In genomic region chr9:33172256-33172678, GRCh38 we compare ENCODE assay signal across 1 cellular context.
TF ChIP-seq lines count a peak whose summit lies in the region.

No MANE protein-coding gene starts in this region.

TF ChIP-seq in HCT116, 20 proteins besides CTCF, POLR2A, EP300 and RAD21 (continued from another document):
- TF ChIP-seq, protein P1, sequence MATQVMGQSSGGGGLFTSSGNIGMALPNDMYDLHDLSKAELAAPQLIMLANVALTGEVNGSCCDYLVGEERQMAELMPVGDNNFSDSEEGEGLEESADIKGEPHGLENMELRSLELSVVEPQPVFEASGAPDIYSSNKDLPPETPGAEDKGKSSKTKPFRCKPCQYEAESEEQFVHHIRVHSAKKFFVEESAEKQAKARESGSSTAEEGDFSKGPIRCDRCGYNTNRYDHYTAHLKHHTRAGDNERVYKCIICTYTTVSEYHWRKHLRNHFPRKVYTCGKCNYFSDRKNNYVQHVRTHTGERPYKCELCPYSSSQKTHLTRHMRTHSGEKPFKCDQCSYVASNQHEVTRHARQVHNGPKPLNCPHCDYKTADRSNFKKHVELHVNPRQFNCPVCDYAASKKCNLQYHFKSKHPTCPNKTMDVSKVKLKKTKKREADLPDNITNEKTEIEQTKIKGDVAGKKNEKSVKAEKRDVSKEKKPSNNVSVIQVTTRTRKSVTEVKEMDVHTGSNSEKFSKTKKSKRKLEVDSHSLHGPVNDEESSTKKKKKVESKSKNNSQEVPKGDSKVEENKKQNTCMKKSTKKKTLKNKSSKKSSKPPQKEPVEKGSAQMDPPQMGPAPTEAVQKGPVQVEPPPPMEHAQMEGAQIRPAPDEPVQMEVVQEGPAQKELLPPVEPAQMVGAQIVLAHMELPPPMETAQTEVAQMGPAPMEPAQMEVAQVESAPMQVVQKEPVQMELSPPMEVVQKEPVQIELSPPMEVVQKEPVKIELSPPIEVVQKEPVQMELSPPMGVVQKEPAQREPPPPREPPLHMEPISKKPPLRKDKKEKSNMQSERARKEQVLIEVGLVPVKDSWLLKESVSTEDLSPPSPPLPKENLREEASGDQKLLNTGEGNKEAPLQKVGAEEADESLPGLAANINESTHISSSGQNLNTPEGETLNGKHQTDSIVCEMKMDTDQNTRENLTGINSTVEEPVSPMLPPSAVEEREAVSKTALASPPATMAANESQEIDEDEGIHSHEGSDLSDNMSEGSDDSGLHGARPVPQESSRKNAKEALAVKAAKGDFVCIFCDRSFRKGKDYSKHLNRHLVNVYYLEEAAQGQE (IDR thresholded peaks at IDR 0.05; ENCODE audit: low read depth) = no peak
- TF ChIP-seq YY1 (IDR thresholded peaks at IDR 0.05; ENCODE audit: extremely low read depth, insufficient replicate concordance, low read depth, low read length) (no peak), MAX (IDR thresholded peaks at IDR 0.05) (no peak), ZNF274 (IDR thresholded peaks at IDR 0.05; ENCODE audit: low read depth, low read length) (no peak)
TF ChIP-seq in HCT116: peak in this region for 0.
